In the genomic region with DNA sequence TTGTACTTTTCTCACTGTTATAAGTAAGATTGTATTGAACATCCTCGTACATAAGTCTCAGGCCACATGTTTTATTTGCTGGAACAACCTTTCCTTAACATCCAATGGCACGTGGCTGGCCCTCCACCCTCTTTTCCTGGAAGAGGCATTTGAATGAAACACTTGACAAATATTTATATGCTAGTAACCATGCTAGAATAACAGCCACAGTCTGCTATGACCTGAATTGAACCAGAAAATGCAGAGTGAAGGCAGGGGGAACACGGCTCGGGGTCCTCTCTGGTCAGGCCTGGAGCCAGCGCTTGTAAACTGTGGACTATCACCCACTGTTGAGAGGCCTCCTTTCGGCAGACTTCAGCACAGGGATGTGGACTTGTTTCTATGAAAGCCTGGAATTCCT, we compare ENCODE assay signal across 12 cellular contexts.
A peak's percentile ranks its signal among the peaks of the same experiment; 100 is the strongest.
DNase-seq lines count a peak whose midpoint lies in the region; ATAC-seq and TF ChIP-seq lines count a peak whose summit lies in the region.
"Had no signal": no experiment of that assay in that cellular context is flagged by ENCODE, and none has a peak within 500 bp of the region (broad histone marks: within the 10 kb centered on the region; RNA-seq: fewer than 3 reads in every experiment).

No MANE protein-coding gene starts in this region.

- H3K4me1 Mint-ChIP-seq in type B pancreatic cell (ENCODE audit: unreplicated experiment): peaks cover 42% of the 10 kb centered on the region
- no peaks in the 10 kb centered on the region for H3K4me1 Mint-ChIP-seq in activated CD4-positive, alpha-beta memory T cell treated with anti-CD3 and anti-CD28 coated beads, Interleukin-2, amount 10 ng/mL, durations not matched to agents 7 days and 5 days

- peaks cover 24% of the 10 kb centered on the region for H3K4me1 ChIP-seq in SJSA1 (replicated peaks)
- peaks cover 4 to 5% of the 10 kb centered on the region in 2 donors for H3K4me1 ChIP-seq in muscle layer of duodenum (ENCODE audit: control insufficient read depth in 1 of 2, insufficient read depth in 2 of 2, low read length in 2 of 2)

- peaks cover 3% of the 10 kb centered on the region for H3K9me3 Mint-ChIP-seq in type B pancreatic cell
- H3K9me3 Mint-ChIP-seq in activated CD4-positive, alpha-beta memory T cell treated with anti-CD3 and anti-CD28 coated beads, Interleukin-2, amount 10 ng/mL, durations not matched to agents 7 days and 5 days: no peaks in the 10 kb centered on the region
- H3K9me3 Mint-ChIP-seq: T-helper 1 cell treated with Interleukin-12 subunit alpha and Interleukin-12 subunit beta and Interleukin-4 antibody, amounts not matched to agents 30 μg/mL and 1 μg/mL, for 36 hours had no signal

- H3K27me3 ChIP-seq in SJSA1 (replicated peaks): no peaks in the 10 kb centered on the region
- no peaks in the 10 kb centered on the region for H3K27me3 ChIP-seq in muscle layer of duodenum (ENCODE audit: low read depth, low read length)

- H3K36me3 ChIP-seq in SJSA1 (no peaks in the 10 kb centered on the region), muscle layer of duodenum (ENCODE audit: control insufficient read depth in 1 of 2, insufficient read depth in 2 of 2, low read length in 2 of 2) (no peaks in the 10 kb centered on the region)

- no peak for ATAC-seq in HG02571 (IDR thresholded peaks at IDR 0.05; ENCODE audit: unreplicated experiment)

- H3K4me3 Mint-ChIP-seq in type B pancreatic cell: no peak overlapping the region
- H3K4me3 Mint-ChIP-seq in activated CD4-positive, alpha-beta memory T cell treated with anti-CD3 and anti-CD28 coated beads, Interleukin-2, amount 10 ng/mL, durations not matched to agents 7 days and 5 days: no peak overlapping the region
- H3K4me3 Mint-ChIP-seq: T-helper 1 cell treated with Interleukin-12 subunit alpha and Interleukin-12 subunit beta and Interleukin-4 antibody, amounts not matched to agents 30 μg/mL and 1 μg/mL, for 36 hours had no signal

- H3K27ac Mint-ChIP-seq in type B pancreatic cell: peak overlapping the region; percentile 36
- no peak overlapping the region for H3K27ac Mint-ChIP-seq in activated CD4-positive, alpha-beta memory T cell treated with anti-CD3 and anti-CD28 coated beads, Interleukin-2, amount 10 ng/mL, durations not matched to agents 7 days and 5 days
- H3K27ac Mint-ChIP-seq: T-helper 1 cell treated with Interleukin-12 subunit alpha and Interleukin-12 subunit beta and Interleukin-4 antibody, amounts not matched to agents 30 μg/mL and 1 μg/mL, for 36 hours had no signal

- POLR2A ChIA-PET in activated CD4-positive, alpha-beta memory T cell treated with anti-CD3 and anti-CD28 coated beads, Interleukin-2, amount 10 ng/mL, durations not matched to agents 7 days and 5 days (lab: Charles Lee): no interaction called here

- CTCF ChIA-PET in activated CD4-positive, alpha-beta memory T cell treated with anti-CD3 and anti-CD28 coated beads, Interleukin-2, amount 10 ng/mL, durations not matched to agents 7 days and 5 days (lab: Charles Lee): no interaction called here

- no peaks in the 10 kb centered on the region for H3K36me3 Mint-ChIP-seq in type B pancreatic cell
- no peaks in the 10 kb centered on the region for H3K36me3 Mint-ChIP-seq in activated CD4-positive, alpha-beta memory T cell treated with anti-CD3 and anti-CD28 coated beads, Interleukin-2, amount 10 ng/mL, durations not matched to agents 7 days and 5 days (ENCODE audit: low read depth)

- DNase-seq in SJSA1 (ENCODE audit: low read depth in 1 of 2, low spot score in 2 of 2) (peak; percentile 53 to 55), fibroblast of peridontal ligament (ENCODE audit: extremely low read depth) (peak; percentile 79), type B pancreatic cell (ENCODE audit: extremely low spot score, unreplicated experiment) (no peak), HPDE6-E6E7 (ENCODE audit: extremely low spot score) (no peak)
- no peak for DNase-seq in activated CD4-positive, alpha-beta memory T cell treated with anti-CD3 and anti-CD28 coated beads, Interleukin-2, amount 10 ng/mL, durations not matched to agents 7 days and 5 days
- DNase-seq in activated T-cell treated with anti-CD3 and anti-CD28 coated beads, Interleukin-2, amount 50 U/mL, for 48 hours: no peak
- DNase-seq: midbrain; NCI-H1105; NK-92 treated with Interleukin-12 subunit alpha and Interleukin-12 subunit beta, amount 100 ng/mL, for 24 hours had no signal

- no peak for TF ChIP-seq CTCF in type B pancreatic cell (conservative IDR thresholded peaks at IDR 0.05)

- no peaks in the 10 kb centered on the region for H3K27me3 Mint-ChIP-seq in type B pancreatic cell
- H3K27me3 Mint-ChIP-seq in activated CD4-positive, alpha-beta memory T cell treated with anti-CD3 and anti-CD28 coated beads, Interleukin-2, amount 10 ng/mL, durations not matched to agents 7 days and 5 days: peaks cover 2% of the 10 kb centered on the region

- H3K4me3 ChIP-seq in SJSA1 (no peak overlapping the region), muscle layer of duodenum (ENCODE audit: low read depth in 1 of 2, low read length in 2 of 2) (no peak overlapping the region)

- H3K9me3 ChIP-seq in SJSA1 (replicated peaks) (no peaks in the 10 kb centered on the region), muscle layer of duodenum (ENCODE audit: control insufficient read depth in 1 of 2, low read length in 2 of 2) (no peaks in the 10 kb centered on the region)

- H3K27ac ChIP-seq in SJSA1: peak overlapping the region; percentile 79
- H3K27ac ChIP-seq in muscle layer of duodenum (ENCODE audit: low read length): peak overlapping the region; percentile 59

Comparison
In these comparisons a context has a peak if more than half of its experiments do, and no peak if none do; other contexts are left out.
1. DNase-seq: peak in SJSA1 (2 of 2) and fibroblast of peridontal ligament (single experiment); none in type B pancreatic cell (single experiment), activated CD4-positive, alpha-beta memory T cell treated with anti-CD3 and anti-CD28 coated beads, Interleukin-2, amount 10 ng/mL, durations not matched to agents 7 days and 5 days (single experiment), activated T-cell treated with anti-CD3 and anti-CD28 coated beads, Interleukin-2, amount 50 U/mL, for 48 hours (0 of 2) and HPDE6-E6E7 (single experiment).